25 cellular contexts compared by ENCODE assay signal in the genomic region with DNA sequence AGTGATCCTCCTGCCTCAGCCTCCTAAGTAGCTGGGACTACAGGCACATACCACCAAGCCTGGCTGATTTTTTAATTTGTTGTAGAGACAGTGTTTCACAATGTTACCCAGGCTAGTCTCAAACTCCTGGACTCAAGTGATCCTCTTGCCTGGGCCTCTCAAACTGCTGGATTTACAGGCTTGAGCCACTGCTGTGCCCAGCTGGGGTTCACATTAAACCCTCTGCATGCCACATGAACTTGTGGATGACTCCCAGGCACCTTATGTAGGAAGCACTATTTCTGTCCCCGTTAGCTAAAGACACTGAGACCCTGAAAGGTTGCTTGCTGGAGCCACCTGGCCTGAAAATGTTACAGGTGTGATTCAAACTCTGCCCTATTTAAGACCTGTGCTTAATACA. TPM values are rescaled to one million over a fixed set of nuclear protein-coding genes. Genes with fewer than 3 reads are reported as not detected.
A peak's percentile ranks its signal among the peaks of the same experiment; 100 is the strongest.
DNase-seq lines count a peak whose midpoint lies in the region; ATAC-seq and TF ChIP-seq lines count a peak whose summit lies in the region.
"Had no signal": no experiment of that assay in that cellular context is flagged by ENCODE, and none has a peak within 500 bp of the region (broad histone marks: within the 10 kb centered on the region; RNA-seq: fewer than 3 reads in every experiment).

No MANE protein-coding gene starts in this region.

- peaks cover 31% of the 10 kb centered on the region for H3F3A ChIP-seq in PC-9 (ENCODE audit: insufficient read depth, low read depth)

- H3K9me3 ChIP-seq in PC-9 (ENCODE audit: insufficient read depth, low read depth) (peaks cover 6% of the 10 kb centered on the region; the same call in 1 of the 2 replicates), esophagus squamous epithelium (no peaks in the 10 kb centered on the region), prostate gland (no peaks in the 10 kb centered on the region), upper lobe of left lung (no peaks in the 10 kb centered on the region)
- H3K9me3 ChIP-seq: SK-N-SH had no signal

- BruUV-seq in PC-9 (replicated peaks; lab: Mats Ljungman, UMichigan) = no TSS peak

- WGBS in esophagus squamous epithelium, 2 donors = 60 to 75% methylated on average over 1 of the region's 1 CpG
- WGBS in prostate gland = 85% methylated on average over 1 of the region's 1 CpG
- 91% methylated on average over 1 of the region's 1 CpG; no CpG with 5 or more reads in 1 of the 2 donors for WGBS in upper lobe of left lung, 2 donors

- H3K27me3 ChIP-seq in PC-9 (ENCODE audit: insufficient read depth, low read depth) (no peaks in the 10 kb centered on the region), esophagus squamous epithelium (peaks cover 0 to 17% (median 0%) of the 10 kb centered on the region in 4 donors), prostate gland (replicated peaks; ENCODE audit: insufficient read depth) (no peaks in the 10 kb centered on the region), upper lobe of left lung (no peaks in the 10 kb centered on the region)

- no peak for TF ChIP-seq CTCF in PC-9 (conservative IDR thresholded peaks at IDR 0.05)
- TF ChIP-seq CTCF in esophagus squamous epithelium (IDR thresholded peaks at IDR 0.05) = no peak
- TF ChIP-seq CTCF in prostate gland (IDR thresholded peaks at IDR 0.05) = no peak
- TF ChIP-seq CTCF in upper lobe of left lung (IDR thresholded peaks at IDR 0.05) = no peak

- no peak for DNase-seq in PC-9
- DNase-seq in esophagus squamous epithelium (lab: John Stamatoyannopoulos, UW) = no peak
- DNase-seq in prostate gland (ENCODE audit: low spot score) = no peak
- DNase-seq in upper lobe of left lung = no peak
- DNase-seq: ACHN, GDM1, GOT3, MV-4-11, NCI-H1417, NCI-H187, NCI-H2107, NCI-H510A, NCI-H82, OCI-M1, RPMI8226, SHP77 treated with DMSO at 0.1 percent for 48 hours, SK-N-SH had no signal

- H3K79me2 ChIP-seq in PC-9 (ENCODE audit: low read depth) = peaks cover 18% of the 10 kb centered on the region

- no peak for ATAC-seq in upper lobe of left lung (ENCODE audit: low FRiP score in 2 of 2)
- no peak for ATAC-seq in HG03457 (IDR thresholded peaks at IDR 0.05; ENCODE audit: unreplicated experiment)
- no peak for ATAC-seq in activated CD4-positive, CD25-positive, alpha-beta regulatory T cell treated with anti-CD3 and anti-CD28 coated beads, Interleukin-2, amount 50 U/mL, for 24 hours
- no peak for ATAC-seq in HG02884 (IDR thresholded peaks at IDR 0.05; ENCODE audit: unreplicated experiment)
- ATAC-seq in HG02973 (IDR thresholded peaks at IDR 0.05; ENCODE audit: unreplicated experiment) = no peak

- TF ChIP-seq EP300 in upper lobe of left lung (IDR thresholded peaks at IDR 0.05) = no peak

- H4K20me1 ChIP-seq in PC-9 (ENCODE audit: insufficient read depth) = no peaks in the 10 kb centered on the region

- intact Hi-C loops in PC-9 (cut with micrococcal nuclease; ENCODE audit: unreplicated experiment) = loop anchor here (2.0 kb wide), 2 partner anchors 23 to 49 kb away; no protein-coding TSS in a partner anchor
- intact Hi-C loops in esophagus squamous epithelium (cut with DNase I) = no loop called here
- intact Hi-C loops in prostate gland (cut with DNase I) = no loop called here

- POLR2A ChIA-PET in PC-9 (lab: Charles Lee; ENCODE audit: unreplicated experiment) = interaction anchor here (0.6 kb wide), 1 partner anchor 65 kb away, joined by 4 read pairs; no protein-coding TSS in a partner anchor

- no peak overlapping the region for H2AFZ ChIP-seq in PC-9

- H3K9me2 ChIP-seq in PC-9 (ENCODE audit: insufficient read depth) = no peaks in the 10 kb centered on the region
- H3K9me2 ChIP-seq: SK-N-SH had no signal

- CTCF ChIA-PET in PC-9 (lab: Charles Lee) = interaction anchor here (0.7 kb wide), 1 partner anchor 66 kb away, joined by 3 read pairs; no protein-coding TSS in a partner anchor

- H3K4me1 ChIP-seq in PC-9 (replicated peaks; ENCODE audit: insufficient read depth) = peaks cover 28% of the 10 kb centered on the region
- peaks cover 0 to 26% (median 0%) of the 10 kb centered on the region in 3 donors for H3K4me1 ChIP-seq in esophagus squamous epithelium
- H3K4me1 ChIP-seq in prostate gland (replicated peaks) = peaks cover 10% of the 10 kb centered on the region
- peaks cover 0 to 13% (median 8%) of the 10 kb centered on the region in 4 donors for H3K4me1 ChIP-seq in upper lobe of left lung

- H3K27ac ChIP-seq in PC-9 (peak overlapping the region; percentile 89), esophagus squamous epithelium (peak overlapping the region; percentile 63 to 87 (median 85)), prostate gland (peak overlapping the region; percentile 84 to 87), upper lobe of left lung (peak overlapping the region; percentile 79 to 85 (median 83))
- H3K27ac ChIP-seq: C4-2B, KMS-11 had no signal

- H3K4me3 ChIP-seq in PC-9 (no peak overlapping the region; the same call in 1 of the 2 replicates), esophagus squamous epithelium (no peak overlapping the region), prostate gland (no peak overlapping the region), upper lobe of left lung (no peak overlapping the region)

- H3K4me2 ChIP-seq in PC-9 = peak overlapping the region; percentile 72
- H3K4me2 ChIP-seq: KMS-11, SK-N-SH had no signal

- TF ChIP-seq POLR2A in esophagus squamous epithelium (IDR thresholded peaks at IDR 0.05) = no peak
- TF ChIP-seq POLR2A in prostate gland (IDR thresholded peaks at IDR 0.05) = no peak
- TF ChIP-seq POLR2A in upper lobe of left lung (IDR thresholded peaks at IDR 0.05) = no peak

- H3K36me3 ChIP-seq in PC-9 (ENCODE audit: low read depth) (peaks cover 24% of the 10 kb centered on the region), esophagus squamous epithelium (peaks cover 0 to 34% (median 0%) of the 10 kb centered on the region in 3 donors), prostate gland (no peaks in the 10 kb centered on the region), upper lobe of left lung (peaks cover 0 to 17% (median 4%) of the 10 kb centered on the region in 4 donors)

RNA-seq across cellular contexts. Expression of gene MYH14, which starts 10.5 kb away (rescaled TPM):
- 115 and 169 TPM in 2 replicates for total RNA-seq in PC-9 (2021)
- 100 to 1,000 TPM in 1 of 4 donors, 10 to 100 TPM in 3; 31.1 to 141 (median 39.0) TPM for total RNA-seq in esophagus squamous epithelium
- total RNA-seq in prostate gland = 10 to 100 TPM; 27.0 to 31.5 TPM
- 100 to 1,000 TPM; 145 to 351 (median 208) TPM for total RNA-seq in upper lobe of left lung

RNA-seq across cellular contexts. Expression of gene IZUMO2, which starts 50.8 kb away (rescaled TPM):
- total RNA-seq in PC-9 (2021) = not detected in 2 replicates
- not detected for total RNA-seq in esophagus squamous epithelium
- 1 to 10 TPM in 1 of 2 donors, not detected in 1; 1.1 TPM for total RNA-seq in prostate gland
- total RNA-seq in upper lobe of left lung = not detected
- total RNA-seq: Daoy, HT-29 had no signal
